26 cellular contexts compared by ENCODE assay signal in genomic region chr2:39443009-39443408, GRCh38. TPM values are rescaled to one million over a fixed set of nuclear protein-coding genes. Genes with fewer than 3 reads are reported as not detected.
DNase-seq lines count a peak whose midpoint lies in the region; ATAC-seq, FAIRE-seq and TF ChIP-seq lines count a peak whose summit lies in the region.
"Had no signal": no experiment of that assay in that cellular context is flagged by ENCODE, and none has a peak within 500 bp of the region (broad histone marks: within the 10 kb centered on the region; RNA-seq: fewer than 3 reads in every experiment).

No MANE protein-coding gene starts in this region.

- H3K4ac ChIP-seq in IMR-90 (ENCODE audit: low read depth, low read length): no peak overlapping the region

- DNase-seq in HepG2 (ENCODE audit: low spot score) (no peak), right lobe of liver (no peak), IMR-90 (no peak)
- no peak for DNase-seq in activated naive CD4-positive, alpha-beta T cell treated with anti-CD3 and anti-CD28 coated beads, Interleukin-2, amount 10 ng/mL, durations not matched to agents 7 days and 5 days
- DNase-seq: 8988T; ACHN; BE2C; C1 segment of cervical spinal cord; CD4-positive, alpha-beta memory T cell; CD4-positive, CD25-positive, alpha-beta regulatory T cell; CD8-positive, alpha-beta memory T cell; COR-L47; DMS 273 treated with DMSO at 0.1 percent for 48 hours; DMS153; DMS53; DMS79; DND-41; EL; GDM1 had no signal

- TF ChIP-seq EP300 in HepG2 (IDR thresholded peaks at IDR 0.05; ENCODE audit: low read depth in 2 of 2, low read length in 2 of 2): no peak
- no peak for TF ChIP-seq EP300 in HepG2 (CRISPR knock-in tag; IDR thresholded peaks at IDR 0.05; ENCODE audit: borderline replicate concordance)

- no peak overlapping the region for H3K27ac Mint-ChIP-seq in activated naive CD4-positive, alpha-beta T cell treated with anti-CD3 and anti-CD28 coated beads, Interleukin-2, amount 10 ng/mL, durations not matched to agents 7 days and 5 days
- H3K27ac Mint-ChIP-seq: CD14-positive monocyte; CD4-positive, alpha-beta memory T cell; CD4-positive, CD25-positive, alpha-beta regulatory T cell; CD8-positive, alpha-beta memory T cell had no signal

- dilution Hi-C loops in IMR-90 (cut with HindIII; ENCODE audit: low sequenced_read_pairs, unreplicated experiment): no loop called here

- in situ Hi-C loops in HepG2 (cut with HindIII; ENCODE audit: extremely low pct_ligation_motif_present, low pct_unique_long_range_greater_than_20kb): no loop called here
- in situ Hi-C loops in IMR-90 (cut with MboI; ENCODE audit: low sequenced_read_pairs): no loop called here

- intact Hi-C loops in HepG2 (cut with micrococcal nuclease; ENCODE audit: unreplicated experiment) (no loop called here), right lobe of liver (cut with DNase I) (no loop called here), IMR-90 (cut with micrococcal nuclease) (no loop called here)

- peaks cover 18% of the 10 kb centered on the region for H3K4me1 Mint-ChIP-seq in activated naive CD4-positive, alpha-beta T cell treated with anti-CD3 and anti-CD28 coated beads, Interleukin-2, amount 10 ng/mL, durations not matched to agents 7 days and 5 days

- FAIRE-seq in HepG2 (lab: Jason Lieb, UNC): no peak
- FAIRE-seq: A204.1, GM12878, GM12892, GM18507 had no signal

- no peak overlapping the region for H2AK5ac ChIP-seq in IMR-90 (ENCODE audit: low read depth, low read length)

- H3K23ac ChIP-seq in IMR-90 (ENCODE audit: low read depth, low read length): no peak overlapping the region

- H3K4me1 ChIP-seq in HepG2 (ENCODE audit: insufficient read depth, low read length) (peaks cover 40% of the 10 kb centered on the region), right lobe of liver (peaks cover 0 to 10% (median 2%) of the 10 kb centered on the region in 4 donors), IMR-90 (ENCODE audit: control insufficient read depth, insufficient read depth, low read length) (peaks cover 12% of the 10 kb centered on the region)

- CTCF ChIA-PET in HepG2 (lab: Yijun Ruan, JAX; ENCODE audit: low intra/inter-chr PET ratio, low total read pairs): no interaction called here
- CTCF ChIA-PET in IMR-90 (lab: Yijun Ruan, JAX): no interaction called here
- CTCF ChIA-PET in activated naive CD4-positive, alpha-beta T cell treated with anti-CD3 and anti-CD28 coated beads, Interleukin-2, amount 10 ng/mL, durations not matched to agents 7 days and 5 days (lab: Charles Lee): no interaction called here

- H2BK120ac ChIP-seq in IMR-90 (ENCODE audit: low read depth, low read length): no peak overlapping the region

- no peaks in the 10 kb centered on the region for H3K27me3 Mint-ChIP-seq in activated naive CD4-positive, alpha-beta T cell treated with anti-CD3 and anti-CD28 coated beads, Interleukin-2, amount 10 ng/mL, durations not matched to agents 7 days and 5 days
- H3K27me3 Mint-ChIP-seq: CD4-positive, alpha-beta memory T cell; CD4-positive, CD25-positive, alpha-beta regulatory T cell; CD8-positive, alpha-beta memory T cell had no signal

- no peak overlapping the region for H3K4me2 ChIP-seq in HepG2 (ENCODE audit: low read depth, low read length)
- no peak overlapping the region for H3K4me2 ChIP-seq in IMR-90 (ENCODE audit: low read depth, low read length)
- H3K4me2 ChIP-seq: BLaER1 had no signal

- ATAC-seq in HepG2: no peak
- no peak for ATAC-seq in right lobe of liver
- no peak for ATAC-seq in IMR-90 (ENCODE audit: low read depth)
- no peak for ATAC-seq in HG03521 (IDR thresholded peaks at IDR 0.05; ENCODE audit: unreplicated experiment)
- ATAC-seq: GM12878 had no signal

- no peak overlapping the region for H3K4me3 ChIP-seq in HepG2 (replicated peaks in 1 of 3; ENCODE audit: insufficient read depth in 1 of 3, low read depth in 2 of 3, low read length in 3 of 3)
- H3K4me3 ChIP-seq in right lobe of liver: no peak overlapping the region
- no peak overlapping the region for H3K4me3 ChIP-seq in IMR-90 (ENCODE audit: insufficient read depth, low read depth, low read length)
- H3K4me3 ChIP-seq: BLaER1, GM12878 had no signal

- no peak overlapping the region for H3K14ac ChIP-seq in IMR-90 (replicated peaks; ENCODE audit: low read depth, low read length)

- H3K18ac ChIP-seq in IMR-90 (ENCODE audit: low read depth, low read length): no peak overlapping the region

- TF ChIP-seq RAD21 in HepG2 (CRISPR knock-in tag; IDR thresholded peaks at IDR 0.05) (no peak), IMR-90 (IDR thresholded peaks at IDR 0.05; ENCODE audit: low read length) (no peak)

- peaks cover 26% of the 10 kb centered on the region for H3K79me2 ChIP-seq in HepG2 (ENCODE audit: insufficient read depth, low read length)

- POLR2A ChIA-PET in HepG2 (lab: Yijun Ruan, JAX): no interaction called here
- POLR2A ChIA-PET in IMR-90 (lab: Charles Lee; ENCODE audit: unreplicated experiment): interaction anchor here (0.6 kb wide), 1 partner anchor 29 kb away, joined by 3 read pairs; no protein-coding TSS in a partner anchor

- H4K5ac ChIP-seq in IMR-90 (ENCODE audit: low read depth, low read length): no peak overlapping the region

- no peaks in the 10 kb centered on the region; a peak in 1 of 5 replicates for H3K27me3 ChIP-seq in HepG2 (ENCODE audit: control insufficient read depth in 1 of 2, insufficient read depth in 2 of 2, low read length in 2 of 2)
- no peaks in the 10 kb centered on the region for H3K27me3 ChIP-seq in right lobe of liver
- H3K27me3 ChIP-seq in IMR-90 (ENCODE audit: control insufficient read depth, insufficient read depth, low read length): no peaks in the 10 kb centered on the region
- H3K27me3 ChIP-seq: BE2C, BLaER1 had no signal

- H2AFZ ChIP-seq in HepG2 (ENCODE audit: low read length): no peak overlapping the region
- no peak overlapping the region for H2AFZ ChIP-seq in IMR-90 (replicated peaks; ENCODE audit: low read length, poor library complexity)

- peaks cover 20 to 44% of the 10 kb centered on the region in 2 experiments for H3K79me1 ChIP-seq in IMR-90 (ENCODE audit: low read depth in 1 of 2, low read length in 2 of 2)

- TF ChIP-seq CTCF in HepG2 (CRISPR knock-in tag; IDR thresholded peaks at IDR 0.05) (no peak), right lobe of liver (IDR thresholded peaks at IDR 0.05) (no peak), IMR-90 (conservative IDR thresholded peaks at IDR 0.05; ENCODE audit: low read depth, low read length) (no peak)

- no peak overlapping the region for H4K91ac ChIP-seq in IMR-90 (ENCODE audit: insufficient read depth, low read depth, low read length)

- H2BK5ac ChIP-seq in IMR-90 (ENCODE audit: low read depth, low read length, poor library complexity, severe bottlenecking): no peak overlapping the region

- no peak overlapping the region for H2AK9ac ChIP-seq in IMR-90 (replicated peaks; ENCODE audit: low read depth, low read length, poor library complexity)

- H2BK15ac ChIP-seq in IMR-90 (ENCODE audit: low read depth, low read length): no peak overlapping the region

- no peak for TF ChIP-seq POLR2A in HepG2 (IDR thresholded peaks at IDR 0.05; ENCODE audit: insufficient read depth in 1 of 2, low read depth in 2 of 2, low read length in 2 of 2)
- TF ChIP-seq POLR2A in right lobe of liver (IDR thresholded peaks at IDR 0.05): no peak
- no peak for TF ChIP-seq POLR2A in IMR-90 (IDR thresholded peaks at IDR 0.05; ENCODE audit: low read depth, low read length)

- no peak overlapping the region for H2BK20ac ChIP-seq in IMR-90 (ENCODE audit: low read depth, low read length)

- no peak overlapping the region for H4K8ac ChIP-seq in IMR-90 (ENCODE audit: low read depth in 2 of 2, low read length in 2 of 2)

- peaks cover 11% of the 10 kb centered on the region for H3K9me3 Mint-ChIP-seq in activated naive CD4-positive, alpha-beta T cell treated with anti-CD3 and anti-CD28 coated beads, Interleukin-2, amount 10 ng/mL, durations not matched to agents 7 days and 5 days

- H3K9ac ChIP-seq in HepG2 (ENCODE audit: insufficient read depth, low read depth, low read length): no peak overlapping the region
- H3K9ac ChIP-seq in IMR-90 (ENCODE audit: low read depth, low read length): no peak overlapping the region
- H3K9ac ChIP-seq: BLaER1 had no signal

- H4K20me1 ChIP-seq in HepG2 (ENCODE audit: insufficient read depth, low read length): no peaks in the 10 kb centered on the region
- no peaks in the 10 kb centered on the region for H4K20me1 ChIP-seq in IMR-90 (ENCODE audit: insufficient read depth, low read length)
- H4K20me1 ChIP-seq: BLaER1 had no signal

- peaks cover 8% of the 10 kb centered on the region; the same call in 1 of the 2 replicates for H3K9me1 ChIP-seq in IMR-90 (ENCODE audit: insufficient read depth, low read length)

- BruUV-seq in HepG2 (replicated peaks; lab: Mats Ljungman, UMichigan) (no TSS peak), IMR-90 (replicated peaks; lab: Mats Ljungman, UMichigan) (no TSS peak)

- H3K9me3 ChIP-seq in HepG2 (ENCODE audit: low read length) (peaks cover 9% of the 10 kb centered on the region; the same call in 1 of the 2 replicates), right lobe of liver (peaks cover 0 to 4% (median 0%) of the 10 kb centered on the region in 4 donors), IMR-90 (ENCODE audit: control insufficient read depth, insufficient read depth, low read length) (no peaks in the 10 kb centered on the region)
- H3K9me3 ChIP-seq: BE2C had no signal

- 96% methylated on average over 1 of the region's 1 CpG for WGBS in HepG2 (ENCODE audit: low lambda C conversion rate)
- no CpG with 5 or more reads among the region's 1 CpG for WGBS in right lobe of liver (ENCODE audit: insufficient coverage, low coverage, low lambda C conversion rate, missing lambda C conversion rate)
- no CpG with 5 or more reads among the region's 1 CpG for WGBS in IMR-90 (ENCODE audit: extremely low coverage in 2 of 2, insufficient read length in 1 of 2), 2 experiments

- no peak overlapping the region for H3K27ac ChIP-seq in HepG2 (ENCODE audit: extremely low read length, insufficient read depth, low read length)
- no peak overlapping the region for H3K27ac ChIP-seq in right lobe of liver
- no peak overlapping the region for H3K27ac ChIP-seq in IMR-90 (ENCODE audit: insufficient read depth, low read length)
- H3K27ac ChIP-seq: BLaER1 had no signal

- H3K36me3 ChIP-seq in HepG2 (replicated peaks in 1 of 2; ENCODE audit: control insufficient read depth in 1 of 2, insufficient read depth in 2 of 2, low read length in 2 of 2) (peaks cover 0 to 2% of the 10 kb centered on the region in 2 experiments; a peak in 3 of 5 replicates), right lobe of liver (peaks cover 0 to 2% (median 0%) of the 10 kb centered on the region in 4 donors), IMR-90 (ENCODE audit: control insufficient read depth, insufficient read depth, low read length) (peaks cover 11% of the 10 kb centered on the region)
- H3K36me3 ChIP-seq: BE2C had no signal

- no peak overlapping the region for H3K4me3 Mint-ChIP-seq in activated naive CD4-positive, alpha-beta T cell treated with anti-CD3 and anti-CD28 coated beads, Interleukin-2, amount 10 ng/mL, durations not matched to agents 7 days and 5 days
- H3K4me3 Mint-ChIP-seq: CD14-positive monocyte; CD4-positive, alpha-beta memory T cell; CD8-positive, alpha-beta memory T cell had no signal

- no peak overlapping the region for H3K56ac ChIP-seq in IMR-90 (ENCODE audit: extremely low read depth, insufficient read depth, low read length)

- H3K36me3 Mint-ChIP-seq in activated naive CD4-positive, alpha-beta T cell treated with anti-CD3 and anti-CD28 coated beads, Interleukin-2, amount 10 ng/mL, durations not matched to agents 7 days and 5 days: peaks cover 10% of the 10 kb centered on the region

RNA-seq across cellular contexts. Expression of gene MAP4K3, which starts 5.9 kb away (rescaled TPM):
- total RNA-seq in HepG2 (2016; rRNA removed; fragmentation: Illumina TruSeq; extraction: Trizol) (45.9 and 49.6 TPM in 2 replicates), right lobe of liver (10 to 100 TPM; 14.5 to 24.8 (median 17.1) TPM), IMR-90 (2012; rRNA removed) (32.6 and 48.3 TPM in 2 replicates)
- total RNA-seq in HepG2 (2016; cell fraction: cytosol; rRNA removed; fragmentation: Illumina TruSeq; extraction: Trizol; ENCODE audit: low read depth): 9.3 and 11.7 TPM in 2 replicates
- 46.7 and 48.9 TPM in 2 replicates for total RNA-seq in HepG2 (2016; cell fraction: insoluble cytoplasmic fraction; rRNA removed; fragmentation: Illumina TruSeq; extraction: Trizol)
- 17.7 and 20.9 TPM in 2 replicates for total RNA-seq in HepG2 (2016; cell fraction: membrane; rRNA removed; fragmentation: Illumina TruSeq; extraction: Trizol)
- 85.1 and 105 TPM in 2 replicates for total RNA-seq in HepG2 (2016; cell fraction: nucleus; rRNA removed; fragmentation: Illumina TruSeq; extraction: Trizol)
- polyA plus RNA-seq in HepG2 (2011; rRNA removed) (38.9 and 53.2 TPM in 2 replicates), IMR-90 (2012; rRNA removed) (12.2 and 13.2 TPM in 2 replicates)
- polyA plus RNA-seq in HepG2 (2011; cell fraction: cytosol; rRNA removed): 15.2 and 25.2 TPM in 2 replicates
- 42.0 and 43.8 TPM in 2 replicates for polyA plus RNA-seq in HepG2 (2011; cell fraction: nucleus; rRNA removed)
- 42.7 and 67.4 TPM in 2 replicates for polyA plus RNA-seq in HepG2 (2012)
- polyA plus RNA-seq in HepG2 (2016; cell fraction: cytosol; fragmentation: Illumina TruSeq; extraction: Trizol; ENCODE audit: low read depth): 3.1 and 3.5 TPM in 2 replicates
- polyA plus RNA-seq in HepG2 (2016; cell fraction: insoluble cytoplasmic fraction; fragmentation: Illumina TruSeq; extraction: Trizol; ENCODE audit: low read depth): 44.4 and 45.5 TPM in 2 replicates
- polyA plus RNA-seq in HepG2 (2016; cell fraction: membrane; fragmentation: Illumina TruSeq; extraction: Trizol; ENCODE audit: low read depth): 8.1 and 8.9 TPM in 2 replicates
- polyA plus RNA-seq in HepG2 (2016; cell fraction: nucleus; fragmentation: Illumina TruSeq; extraction: Trizol; ENCODE audit: insufficient read depth, low read depth): 91.5 and 93.7 TPM in 2 replicates
- 4.5 and 18.5 TPM in 2 replicates for polyA minus RNA-seq in HepG2 (2011; rRNA and poly(A)+ RNA removed; ENCODE audit: low replicate concordance)
- polyA minus RNA-seq in HepG2 (2011; cell fraction: cytosol; rRNA and poly(A)+ RNA removed): 40.5 and 40.9 TPM in 2 replicates
- 370 and 413 TPM in 2 replicates for polyA minus RNA-seq in HepG2 (2011; cell fraction: nucleus; rRNA and poly(A)+ RNA removed)
- polyA plus RNA-seq in IMR-90 (2012; cell fraction: cytosol; rRNA removed): 2.0 and 2.7 TPM in 2 replicates
- 5.4 and 33.0 TPM in 2 replicates for polyA plus RNA-seq in IMR-90 (2012; cell fraction: nucleus; rRNA removed; ENCODE audit: low replicate concordance)
